9 cellular contexts compared by ENCODE assay signal in genomic region chr17:27236710-27237315, GRCh38. TPM values are rescaled to one million over a fixed set of nuclear protein-coding genes. Genes with fewer than 3 reads are reported as not detected.
DNase-seq lines count a peak whose midpoint lies in the region; ATAC-seq and TF ChIP-seq lines count a peak whose summit lies in the region.
"Had no signal": no experiment of that assay in that cellular context is flagged by ENCODE, and none has a peak within 500 bp of the region (broad histone marks: within the 10 kb centered on the region; RNA-seq: fewer than 3 reads in every experiment).

No MANE protein-coding gene starts in this region.

- H3K27me3 Mint-ChIP-seq in osteocyte (ENCODE audit: unreplicated experiment) = no peaks in the 10 kb centered on the region
- H3K27me3 Mint-ChIP-seq: dendritic cell treated with granulocyte-macrophage colony-stimulating factor and Interleukin-4, amounts not matched to agents 40 ng/mL and 50 ng/mL, for 4 days had no signal

- H4K20me1 ChIP-seq in KMS-11 (ENCODE audit: insufficient read depth) = no peaks in the 10 kb centered on the region

- DNase-seq in DMS53 (lab: John Stamatoyannopoulos, UW) (peak; percentile 85), SHP77 (lab: John Stamatoyannopoulos, UW) (peak; percentile 38 to 44), foreskin fibroblast (peak; percentile 55 to 85), osteocyte (ENCODE audit: extremely low spot score, unreplicated experiment) (no peak), transverse colon (peak; percentile 89)
- DNase-seq in activated T-helper 1 cell treated with anti-CD3 and anti-CD28 coated beads, Interleukin-2, amount 50 U/mL, for 16 hours (ENCODE audit: low read depth in 1 of 2, low spot score in 1 of 2) = peak; percentile 45 to 64

- in situ Hi-C loops in transverse colon (cut with MboI; ENCODE audit: low pct_ligation_motif_present in 1 of 4, low pct_unique_long_range_greater_than_20kb in 1 of 4, low sequenced_read_pairs in 3 of 4) = loop anchor here in 3 of 4 donors (10.0 to 25.0 kb wide), 4 partner anchors 225 to 375 kb away; partner anchors contain the start of gene KSR1 (in 1 of the 3)

- no peaks in the 10 kb centered on the region for H3K36me3 ChIP-seq in KMS-11 (ENCODE audit: insufficient read depth)
- H3K36me3 ChIP-seq in transverse colon = no peaks in the 10 kb centered on the region

- no peak for ATAC-seq in GM21786 (IDR thresholded peaks at IDR 0.05; ENCODE audit: unreplicated experiment)

- H3K4me2 ChIP-seq in KMS-11 = no peak overlapping the region

- H3K4me3 ChIP-seq in KMS-11 (IDR thresholded peaks at IDR 0.05; ENCODE audit: insufficient read depth, low read depth, low read length) (no peak overlapping the region), foreskin fibroblast (ENCODE audit: low read depth in 1 of 2, low read length in 2 of 2) (no peak overlapping the region), transverse colon (no peak overlapping the region)

- no peak overlapping the region for H2AFZ ChIP-seq in KMS-11 (ENCODE audit: low read depth)

- no peak overlapping the region for H3K9ac ChIP-seq in KMS-11

- no peaks in the 10 kb centered on the region for H3K9me3 Mint-ChIP-seq in osteocyte (ENCODE audit: unreplicated experiment)
- H3K9me3 Mint-ChIP-seq: dendritic cell treated with granulocyte-macrophage colony-stimulating factor and Interleukin-4, amounts not matched to agents 40 ng/mL and 50 ng/mL, for 4 days had no signal

- H3K27me3 ChIP-seq in KMS-11 (ENCODE audit: insufficient read depth, low read depth) = no peaks in the 10 kb centered on the region
- H3K27me3 ChIP-seq in transverse colon = no peaks in the 10 kb centered on the region

- H3K4me1 ChIP-seq in KMS-11 (ENCODE audit: low read depth, poor library complexity, severe bottlenecking) = peaks cover 4% of the 10 kb centered on the region
- peaks cover 0 to 17% (median 3%) of the 10 kb centered on the region in 4 donors for H3K4me1 ChIP-seq in transverse colon

- H3K27ac Mint-ChIP-seq in osteocyte (ENCODE audit: unreplicated experiment) = no peak overlapping the region

- TF ChIP-seq CTCF in KMS-11 (conservative IDR thresholded peaks at IDR 0.05; ENCODE audit: low read depth, low read length) (peak; percentile 90), foreskin fibroblast (IDR thresholded peaks at IDR 0.05; ENCODE audit: low read depth, low read length) (peak; percentile 90), osteocyte (IDR thresholded peaks at IDR 0.05) (peak; percentile 89), transverse colon (IDR thresholded peaks at IDR 0.05) (peak; percentile 91 to 94 (median 93))

- no peak overlapping the region for H3K4me3 Mint-ChIP-seq in osteocyte (ENCODE audit: unreplicated experiment)
- H3K4me3 Mint-ChIP-seq: dendritic cell treated with granulocyte-macrophage colony-stimulating factor and Interleukin-4, amounts not matched to agents 40 ng/mL and 50 ng/mL, for 4 days had no signal

- no peak for TF ChIP-seq EP300 in transverse colon (IDR thresholded peaks at IDR 0.05; ENCODE audit: low read depth)

- no peak overlapping the region for H3K27ac ChIP-seq in KMS-11
- no peak overlapping the region for H3K27ac ChIP-seq in transverse colon

- 44 to 48% methylated on average over 3 of the region's 3 CpGs for WGBS in transverse colon (ENCODE audit: low coverage in 1 of 2), 2 donors

- H3K79me2 ChIP-seq in KMS-11 (ENCODE audit: insufficient read depth, low read depth) = no peaks in the 10 kb centered on the region

- H3K36me3 Mint-ChIP-seq in osteocyte (ENCODE audit: unreplicated experiment) = no peaks in the 10 kb centered on the region

- intact Hi-C loops in transverse colon (cut with DNase I; ENCODE audit: low total_unique reads) = loop anchor here (5.0 to 10.0 kb wide), 2 partner anchors 115 to 368 kb away; no protein-coding TSS in a partner anchor

- no peaks in the 10 kb centered on the region for H3K9me3 ChIP-seq in transverse colon

- H3K4me1 Mint-ChIP-seq in osteocyte (ENCODE audit: unreplicated experiment) = peaks cover 9% of the 10 kb centered on the region

- no peak for TF ChIP-seq POLR2A in transverse colon (IDR thresholded peaks at IDR 0.05)

RNA-seq across cellular contexts. Expression of gene WSB1, which starts 57.1 kb away (rescaled TPM):
- total RNA-seq in osteocyte (168 and 179 TPM in 2 replicates), transverse colon (100 to 1,000 TPM in 3 of 4 donors, 10 to 100 TPM in 1; 90.4 to 335 (median 261) TPM)
